In the genomic region with DNA sequence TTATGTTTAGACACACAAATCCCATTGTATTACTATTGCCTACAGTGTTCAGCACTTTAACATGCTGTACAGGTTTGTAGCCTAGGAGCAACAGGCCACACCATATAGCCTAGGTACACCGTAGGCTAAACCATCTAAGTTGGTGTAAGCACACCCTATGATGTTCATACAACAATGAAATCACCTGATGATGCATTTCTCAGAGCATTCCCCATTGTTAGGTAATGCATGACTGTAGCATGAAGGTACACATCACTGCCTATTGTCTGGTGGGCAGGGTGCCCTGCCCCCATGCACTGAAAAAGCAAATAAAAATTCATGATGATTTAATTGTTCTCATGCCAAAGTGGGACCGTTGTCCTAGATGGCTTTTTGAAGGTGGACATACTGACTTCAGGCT, we compare ENCODE assay signal across 23 cellular contexts.
"Had no signal": no experiment of that assay in that cellular context is flagged by ENCODE, and none has a peak within 500 bp of the region (broad histone marks: within the 10 kb centered on the region; RNA-seq: fewer than 3 reads in every experiment).

No MANE protein-coding gene starts in this region.

- H3K27ac ChIP-seq: colonic mucosa, esophagus muscularis mucosa, gastrocnemius medialis, heart right ventricle, left lung, lower lobe of right lung had no signal

- ATAC-seq: effector memory CD8-positive, alpha-beta T cell; gastrocnemius medialis; heart right ventricle; left cardiac atrium; left lung; left ventricle myocardium superior; lower lobe of right lung; mucosa of descending colon had no signal

- H3K4me3 ChIP-seq: colonic mucosa, esophagus muscularis mucosa, gastrocnemius medialis, heart right ventricle, left lung, lower lobe of right lung, mucosa of descending colon had no signal

- H3K27me3 ChIP-seq: colonic mucosa, esophagus muscularis mucosa, gastrocnemius medialis, left lung had no signal

- H3K9me3 ChIP-seq: colonic mucosa, esophagus muscularis mucosa, gastrocnemius medialis, left lung, lower lobe of right lung, mucosa of descending colon had no signal

- H3K36me3 ChIP-seq: colonic mucosa, esophagus muscularis mucosa, heart right ventricle, left lung, lower lobe of right lung had no signal

- FAIRE-seq: endometrium, islet of Langerhans, keratinocyte had no signal

- DNase-seq: colonic mucosa; cortex of kidney; effector CD8-positive, alpha-beta T cell; effector memory CD8-positive, alpha-beta T cell; endodermal cell; erythroblast; foreskin melanocyte; gastrocnemius medialis; glutamatergic neuron; head of caudate nucleus; heart right ventricle; hippocampal formation; left cardiac atrium; left lung; left ventricle myocardium superior; lower lobe of right lung; mesenchymal stem cell; mucosa of descending colon; naive B cell had no signal

- H3K4me1 ChIP-seq: colonic mucosa, esophagus muscularis mucosa, gastrocnemius medialis, heart right ventricle, left lung, lower lobe of right lung had no signal
